In genomic region chr2:204470178-204470620, GRCh38 we compare ENCODE assay signal across 32 cellular contexts.
"Had no signal": no experiment of that assay in that cellular context is flagged by ENCODE, and none has a peak within 500 bp of the region (broad histone marks: within the 10 kb centered on the region; RNA-seq: fewer than 3 reads in every experiment).

No MANE protein-coding gene starts in this region.

- H3K4me3 Mint-ChIP-seq: activated naive CD4-positive, alpha-beta T cell treated with anti-CD3 and anti-CD28 coated beads, Interleukin-2, amount 10 ng/mL, durations not matched to agents 7 days and 5 days; activated naive CD8-positive, alpha-beta T cell treated with anti-CD3 and anti-CD28 coated beads, Interleukin-2, amount 50 U/mL, for 24 hours; dendritic cell treated with granulocyte-macrophage colony-stimulating factor and Interleukin-4, amounts not matched to agents 40 ng/mL and 50 ng/mL, for 4 days; nephron progenitor cell; stimulated activated naive CD8-positive, alpha-beta T cell treated with anti-CD3 and anti-CD28 coated beads, Interleukin-15, amount 100 ng/mL, for 72 hours; T-cell had no signal

- DNase-seq: activated CD4-positive, alpha-beta T cell treated with anti-CD3 and anti-CD28 coated beads, Interleukin-2, amount 50 U/mL, for 1 hour; activated CD4-positive, CD25-positive, alpha-beta regulatory T cell treated with anti-CD3 and anti-CD28 coated beads, Interleukin-2, amount 50 U/mL, for 72 hours; activated CD8-positive, alpha-beta memory T cell treated with anti-CD3 and anti-CD28 coated beads for 24 hours; activated CD8-positive, alpha-beta memory T cell treated with anti-CD3 and anti-CD28 coated beads, Interleukin-2, amount 50 U/mL, for 48 hours; activated effector memory CD4-positive, alpha-beta T cell treated with Interleukin-2 at 50 U/mL for 16 hours; activated naive CD4-positive, alpha-beta T cell treated with anti-CD3 and anti-CD28 coated beads, Interleukin-2, amount 10 ng/mL, durations not matched to agents 7 days and 5 days; activated naive CD8-positive, alpha-beta T cell treated with anti-CD3 and anti-CD28 coated beads, Interleukin-2, amount 50 U/mL, for 24 hours; activated T-cell treated with anti-CD3 and anti-CD28 coated beads, Interleukin-2, amount 50 U/mL, for 48 hours; aorta; effector memory CD4-positive, alpha-beta T cell; foreskin melanocyte; glutamatergic neuron; hippocampal formation; islet precursor cell; midbrain; nephron progenitor cell; nucleus accumbens; posterior cingulate gyrus; retina; stimulated activated CD4-positive, alpha-beta T cell treated with anti-CD3 and anti-CD28 coated beads, Interleukin-12 subunit alpha, Interleukin-12 subunit beta, amount 100 ng/mL, for 4 hours; stimulated activated CD4-positive, alpha-beta T cell treated with anti-CD3 and anti-CD28 coated beads, Interleukin-2, amount 100 ng/mL, for 24 hours; stimulated activated naive CD8-positive, alpha-beta T cell treated with anti-CD3 and anti-CD28 coated beads, Interleukin-15, amount 100 ng/mL, for 72 hours; T-cell; T-helper 9 cell; transverse colon had no signal

- H3K9me3 ChIP-seq: esophagus muscularis mucosa, suprapubic skin, transverse colon, vagina had no signal

- H3K36me3 ChIP-seq: esophagus muscularis mucosa, suprapubic skin, transverse colon, vagina had no signal

- H3K27me3 Mint-ChIP-seq: dendritic cell treated with granulocyte-macrophage colony-stimulating factor and Interleukin-4, amounts not matched to agents 40 ng/mL and 50 ng/mL, for 4 days had no signal

- H3K4me3 ChIP-seq: esophagus muscularis mucosa, lung, suprapubic skin, transverse colon, vagina had no signal

- FAIRE-seq: endothelial cell of umbilical vein had no signal

- H3K4me1 Mint-ChIP-seq: activated naive CD4-positive, alpha-beta T cell treated with anti-CD3 and anti-CD28 coated beads, Interleukin-2, amount 10 ng/mL, durations not matched to agents 7 days and 5 days; activated naive CD8-positive, alpha-beta T cell treated with anti-CD3 and anti-CD28 coated beads, Interleukin-2, amount 50 U/mL, for 24 hours; nephron progenitor cell; stimulated activated naive CD8-positive, alpha-beta T cell treated with anti-CD3 and anti-CD28 coated beads, Interleukin-15, amount 100 ng/mL, for 72 hours; T-cell had no signal

- ATAC-seq: activated naive CD8-positive, alpha-beta T cell treated with anti-CD3 and anti-CD28 coated beads, Interleukin-2, amount 50 U/mL, for 24 hours; left lobe of liver; stimulated activated naive CD8-positive, alpha-beta T cell treated with anti-CD3 and anti-CD28 coated beads, Interleukin-15, amount 100 ng/mL, for 72 hours; T-cell had no signal

- H3K4me1 ChIP-seq: transverse colon had no signal

- H3K27me3 ChIP-seq: esophagus muscularis mucosa, suprapubic skin, transverse colon, vagina had no signal

- H3K27ac ChIP-seq: esophagus muscularis mucosa, suprapubic skin, transverse colon, vagina had no signal

- H3K36me3 Mint-ChIP-seq: activated naive CD4-positive, alpha-beta T cell treated with anti-CD3 and anti-CD28 coated beads, Interleukin-2, amount 10 ng/mL, durations not matched to agents 7 days and 5 days; T-cell had no signal

- H3K27ac Mint-ChIP-seq: activated naive CD4-positive, alpha-beta T cell treated with anti-CD3 and anti-CD28 coated beads, Interleukin-2, amount 10 ng/mL, durations not matched to agents 7 days and 5 days; activated naive CD8-positive, alpha-beta T cell treated with anti-CD3 and anti-CD28 coated beads, Interleukin-2, amount 50 U/mL, for 24 hours; dendritic cell treated with granulocyte-macrophage colony-stimulating factor and Interleukin-4, amounts not matched to agents 40 ng/mL and 50 ng/mL, for 4 days; nephron progenitor cell; stimulated activated naive CD8-positive, alpha-beta T cell treated with anti-CD3 and anti-CD28 coated beads, Interleukin-15, amount 100 ng/mL, for 72 hours; T-cell had no signal
